ENCODE assay signal across 8 cellular contexts in genomic region chr11:62727007-62727832, GRCh38. TPM values are rescaled to one million over a fixed set of nuclear protein-coding genes. Genes with fewer than 3 reads are reported as not detected.
DNase-seq lines count a peak whose midpoint lies in the region; ATAC-seq and TF ChIP-seq lines count a peak whose summit lies in the region.

Gene HNRNPUL2 (minus strand): TSS chr11:62727457. CDS start chr11:62727156, 301 bp downstream.

- H3K4me3 ChIP-seq in DOHH2 (ENCODE audit: low read length) (peak within 1 kb of the TSS; percentile 90), GM23248 (peak within 1 kb of the TSS; percentile 88)

- H3K27ac ChIP-seq in DOHH2 (ENCODE audit: low read depth, low read length), result peak within 1 kb of the TSS; percentile 92
- H3K27ac ChIP-seq in GM23248, result peak within 1 kb of the TSS; percentile 95

- H3K27me3 Mint-ChIP-seq in activated T-helper 1 cell treated with anti-CD3 and anti-CD28 coated beads, Interleukin-12 subunit alpha, Interleukin-12 subunit beta, Interleukin-2, Interleukin-4 antibody, amounts not matched to agents 30 ng/mL and 10 ng/mL and 1 ng/mL, durations not matched to agents 14 hours and 24 hours and 36 hours (ENCODE audit: insufficient read depth), result no peaks in the 10 kb centered on the region
- H3K27me3 Mint-ChIP-seq in naive thymus-derived CD8-positive, alpha-beta T cell, result peaks cover 0 to 2% (median 0%) of the 10 kb centered on the region in 5 donors

- in situ Hi-C loops in GM23248 (cut with MboI), result no loop called here

- H3K4me2 ChIP-seq in DOHH2 (ENCODE audit: low read length), result peak within 1 kb of the TSS; percentile 85
- peak within 1 kb of the TSS; percentile 93 for H3K4me2 ChIP-seq in GM23248 (ENCODE audit: unreplicated experiment)

- no peaks in the 10 kb centered on the region; the same call in 1 of the 2 replicates for H3F3A ChIP-seq in DOHH2 (ENCODE audit: control insufficient read depth, insufficient read depth)
- peaks cover 45% of the 10 kb centered on the region for H3F3A ChIP-seq in GM23248 (ENCODE audit: insufficient read depth)

- H3K36me3 Mint-ChIP-seq in activated T-helper 1 cell treated with anti-CD3 and anti-CD28 coated beads, Interleukin-12 subunit alpha, Interleukin-12 subunit beta, Interleukin-2, Interleukin-4 antibody, amounts not matched to agents 30 ng/mL and 10 ng/mL and 1 ng/mL, durations not matched to agents 14 hours and 24 hours and 36 hours (ENCODE audit: low read depth), result peaks cover 42% of the 10 kb centered on the region
- H3K36me3 Mint-ChIP-seq in naive thymus-derived CD8-positive, alpha-beta T cell, result peaks cover 0 to 51% (median 19%) of the 10 kb centered on the region in 3 donors

- WGBS in GM23248 (ENCODE audit: low coverage in 1 of 2, low lambda C conversion rate in 2 of 2, missing lambda C conversion rate in 2 of 2), 2 experiments, result 1% methylated on average over 57 to 93 of the region's 94 CpGs

- intact Hi-C loops in activated T-helper 1 cell treated with anti-CD3 and anti-CD28 coated beads, Interleukin-12 subunit alpha, Interleukin-12 subunit beta, Interleukin-2, Interleukin-4 antibody, amounts not matched to agents 30 ng/mL and 10 ng/mL and 1 ng/mL, durations not matched to agents 14 hours and 24 hours and 36 hours (cut with micrococcal nuclease), result loop anchor here (1.0 kb wide), 10 partner anchors 18 to 136 kb away; partner anchors contain the start of genes C11orf98, CSKMT, GANAB and MTA2

- H3K4me1 ChIP-seq in DOHH2 (ENCODE audit: control insufficient read depth, low read length) (peaks cover 29% of the 10 kb centered on the region), GM23248 (ENCODE audit: insufficient read depth) (peaks cover 21% of the 10 kb centered on the region)

- H3K9me2 ChIP-seq in DOHH2 (replicated peaks; ENCODE audit: control insufficient read depth, low read length), result no peaks in the 10 kb centered on the region
- H3K9me2 ChIP-seq in GM23248 (ENCODE audit: insufficient read depth), result no peaks in the 10 kb centered on the region

- H3K27ac Mint-ChIP-seq in activated T-helper 1 cell treated with anti-CD3 and anti-CD28 coated beads, Interleukin-12 subunit alpha, Interleukin-12 subunit beta, Interleukin-2, Interleukin-4 antibody, amounts not matched to agents 30 ng/mL and 10 ng/mL and 1 ng/mL, durations not matched to agents 14 hours and 24 hours and 36 hours, result peak within 1 kb of the TSS; percentile 99
- H3K27ac Mint-ChIP-seq in naive thymus-derived CD8-positive, alpha-beta T cell, result peak within 1 kb of the TSS; percentile 90 to 100 (median 99)

- peak; percentile 100 for DNase-seq in GM23248
- peak; percentile 98 to 99 for DNase-seq in Kasumi-1 (lab: John Stamatoyannopoulos, UW)
- peak; percentile 98 for DNase-seq in RPMI7951 (ENCODE audit: low read depth)
- peak; percentile 99 for DNase-seq in activated T-helper 1 cell treated with anti-CD3 and anti-CD28 coated beads, Interleukin-12 subunit alpha, Interleukin-12 subunit beta, Interleukin-2, Interleukin-4 antibody, amounts not matched to agents 30 ng/mL and 10 ng/mL and 1 ng/mL, durations not matched to agents 14 hours and 24 hours and 36 hours (ENCODE audit: low spot score)
- DNase-seq in fibroblast of gingiva (ENCODE audit: low read depth), result peak; percentile 99
- DNase-seq in naive thymus-derived CD8-positive, alpha-beta T cell, result peak; percentile 98 to 99 (median 99)
- peak; percentile 96 to 99 (median 99) for DNase-seq in stimulated activated naive CD4-positive, alpha-beta T cell (lab: John Stamatoyannopoulos, UW)

- peak within 1 kb of the TSS; percentile 91 for H3K4me3 Mint-ChIP-seq in activated T-helper 1 cell treated with anti-CD3 and anti-CD28 coated beads, Interleukin-12 subunit alpha, Interleukin-12 subunit beta, Interleukin-2, Interleukin-4 antibody, amounts not matched to agents 30 ng/mL and 10 ng/mL and 1 ng/mL, durations not matched to agents 14 hours and 24 hours and 36 hours
- peak within 1 kb of the TSS; percentile 92 to 99 (median 96) for H3K4me3 Mint-ChIP-seq in naive thymus-derived CD8-positive, alpha-beta T cell

- no peak for TF ChIP-seq CTCF in DOHH2 (IDR thresholded peaks at IDR 0.05; ENCODE audit: low read depth, low read length, poor library complexity, severe bottlenecking)

- ATAC-seq in naive thymus-derived CD8-positive, alpha-beta T cell, result peak; percentile 79 to 81

- peaks cover 44% of the 10 kb centered on the region for H3K4me1 Mint-ChIP-seq in activated T-helper 1 cell treated with anti-CD3 and anti-CD28 coated beads, Interleukin-12 subunit alpha, Interleukin-12 subunit beta, Interleukin-2, Interleukin-4 antibody, amounts not matched to agents 30 ng/mL and 10 ng/mL and 1 ng/mL, durations not matched to agents 14 hours and 24 hours and 36 hours (ENCODE audit: low read depth)
- H3K4me1 Mint-ChIP-seq in naive thymus-derived CD8-positive, alpha-beta T cell, result peaks cover 25 to 65% (median 52%) of the 10 kb centered on the region in 4 donors

- H3K27me3 ChIP-seq in DOHH2 (ENCODE audit: control insufficient read depth, low read length) (no peaks in the 10 kb centered on the region), GM23248 (replicated peaks; ENCODE audit: insufficient read depth) (no peaks in the 10 kb centered on the region)

- no peaks in the 10 kb centered on the region for H3K9me3 Mint-ChIP-seq in activated T-helper 1 cell treated with anti-CD3 and anti-CD28 coated beads, Interleukin-12 subunit alpha, Interleukin-12 subunit beta, Interleukin-2, Interleukin-4 antibody, amounts not matched to agents 30 ng/mL and 10 ng/mL and 1 ng/mL, durations not matched to agents 14 hours and 24 hours and 36 hours
- no peaks in the 10 kb centered on the region for H3K9me3 Mint-ChIP-seq in naive thymus-derived CD8-positive, alpha-beta T cell

- POLR2A ChIA-PET in naive thymus-derived CD8-positive, alpha-beta T cell (lab: Charles Lee), result interaction anchor here (0.6 to 10.3 kb wide), 57 partner anchors 10 to 1590 kb away, joined by 3 to 263 read pairs (median 6); partner anchors contain the start of genes B3GAT3, BSCL2, C11orf98 and CSKMT

- H3K36me3 ChIP-seq in DOHH2 (ENCODE audit: control insufficient read depth, low read length), result peaks cover 70% of the 10 kb centered on the region
- H3K36me3 ChIP-seq in GM23248 (ENCODE audit: low read depth), result peaks cover 18% of the 10 kb centered on the region

- peak within 1 kb of the TSS; percentile 97 for H2AFZ ChIP-seq in GM23248

- H3K9ac ChIP-seq in GM23248, result peak within 1 kb of the TSS; percentile 92

- H3K9me3 ChIP-seq in DOHH2 (ENCODE audit: control insufficient read depth, insufficient read depth, low read length), result no peaks in the 10 kb centered on the region
- no peaks in the 10 kb centered on the region for H3K9me3 ChIP-seq in GM23248 (ENCODE audit: low read depth)

- H3K79me2 ChIP-seq in DOHH2 (ENCODE audit: control insufficient read depth, low read length) (peaks cover 87% of the 10 kb centered on the region), GM23248 (ENCODE audit: insufficient read depth) (peaks cover 83% of the 10 kb centered on the region)

- H4K20me1 ChIP-seq in DOHH2 (ENCODE audit: control insufficient read depth, insufficient read depth, low read depth, low read length) (peaks cover 25% of the 10 kb centered on the region), GM23248 (ENCODE audit: insufficient read depth) (peaks cover 13% of the 10 kb centered on the region; the same call in 1 of the 2 replicates)

RNA-seq across cellular contexts. Expression of gene HNRNPUL2, which starts in this region (rescaled TPM):
- total RNA-seq in GM23248 (2014; rRNA removed; shearing (Covaris generic)), result 2.9 and 5.0 TPM in 2 replicates
- 2.1 and 3.1 TPM in 2 replicates for polyA plus RNA-seq in GM23248 (2016; fragmentation: Nextera tagmentation; extraction: Ambion mirVana)
- total RNA-seq in RPMI7951 (2014; rRNA removed; shearing (Covaris generic)), result 10.2 and 11.8 TPM in 2 replicates
- 53.0 and 55.2 TPM in 2 replicates for total RNA-seq in activated T-helper 1 cell treated with anti-CD3 and anti-CD28 coated beads, Interleukin-12 subunit alpha, Interleukin-12 subunit beta, Interleukin-2, Interleukin-4 antibody, amounts not matched to agents 30 ng/mL and 10 ng/mL and 1 ng/mL, durations not matched to agents 14 hours and 24 hours and 36 hours
- 10 to 100 TPM; 81.6 to 84.0 TPM for total RNA-seq in naive thymus-derived CD8-positive, alpha-beta T cell
- polyA plus RNA-seq in naive thymus-derived CD8-positive, alpha-beta T cell, result 1 to 10 TPM in 2 of 3 donors, under 1 TPM in 1; 0.99 to 3.0 (median 1.0) TPM

Comparison
In these comparisons a context has a peak if more than half of its experiments do, and no peak if none do; other contexts are left out.
1. Peak in every context shown above with its lines: DNase-seq, ATAC-seq, H3K4me3 ChIP-seq and H3K27ac ChIP-seq.